ENCODE assay signal across 1 cellular context in genomic region chr3:189455009-189455408, GRCh38.
TF ChIP-seq lines count a peak whose summit lies in the region.

No MANE protein-coding gene starts in this region.

TF ChIP-seq in GM23338, 12 proteins besides CTCF, POLR2A, EP300 and RAD21 (continued from another document):
- TF ChIP-seq ZNF462 (CRISPR knock-in tag; IDR thresholded peaks at IDR 0.05) (no peak), STAT1 (IDR thresholded peaks at IDR 0.05; ENCODE audit: unreplicated experiment) (no peak)
TF ChIP-seq in GM23338: peak in this region for 0.
